1 cellular context compared by ENCODE assay signal in genomic region chr13:98567140-98567539, GRCh38.
TF ChIP-seq lines count a peak whose summit lies in the region.

No MANE protein-coding gene starts in this region.

TF ChIP-seq in HepG2, 621 proteins besides CTCF, POLR2A, EP300 and RAD21:
- TF ChIP-seq ZBTB38 (CRISPR knock-in tag; IDR thresholded peaks at IDR 0.05) (0 out of 2 replicates have a peak, but pooled peaks have one; percentile 22), MXI1 (IDR thresholded peaks at IDR 0.05; ENCODE audit: borderline replicate concordance, low read depth, low read length) (no peak)
